In genomic region chr14:70525691-70526090, GRCh38 we compare ENCODE assay signal across 30 cellular contexts.
"Had no signal": no experiment of that assay in that cellular context is flagged by ENCODE, and none has a peak within 500 bp of the region (broad histone marks: within the 10 kb centered on the region; RNA-seq: fewer than 3 reads in every experiment).

No MANE protein-coding gene starts in this region.

- H3K36me3 ChIP-seq: breast epithelium, MG63 had no signal

- H3K4me3 ChIP-seq: breast epithelium, MG63 had no signal

- H3K4me3 Mint-ChIP-seq: activated CD8-positive, alpha-beta memory T cell treated with anti-CD3 and anti-CD28 coated beads, Interleukin-2, amount 10 ng/mL, durations not matched to agents 7 days and 5 days; activated naive CD4-positive, alpha-beta T cell treated with anti-CD3 and anti-CD28 coated beads, Interleukin-2, amount 50 U/mL, for 24 hours; activated T-cell treated with anti-CD3 and anti-CD28 coated beads, Interleukin-2, amount 50 U/mL, for 24 hours; activated T-helper 1 cell treated with anti-CD3 and anti-CD28 coated beads, Interleukin-12 subunit alpha, Interleukin-12 subunit beta, Interleukin-2, Interleukin-4 antibody, amounts not matched to agents 30 ng/mL and 10 ng/mL and 1 ng/mL, durations not matched to agents 14 hours and 24 hours and 36 hours; T-helper 1 cell treated with Interleukin-12 subunit alpha and Interleukin-12 subunit beta and Interleukin-4 antibody, amounts not matched to agents 30 μg/mL and 1 μg/mL, for 36 hours; WTC11 had no signal

- ATAC-seq: activated CD8-positive, alpha-beta memory T cell treated with anti-CD3 and anti-CD28 coated beads, Interleukin-2, amount 10 ng/mL, durations not matched to agents 7 days and 5 days; Panc1; Right ventricle myocardium inferior; WTC11 had no signal

- H3K4me1 Mint-ChIP-seq: activated CD8-positive, alpha-beta memory T cell treated with anti-CD3 and anti-CD28 coated beads, Interleukin-2, amount 10 ng/mL, durations not matched to agents 7 days and 5 days; activated naive CD4-positive, alpha-beta T cell treated with anti-CD3 and anti-CD28 coated beads, Interleukin-2, amount 50 U/mL, for 24 hours; WTC11 had no signal

- H3K27me3 Mint-ChIP-seq: activated CD8-positive, alpha-beta memory T cell treated with anti-CD3 and anti-CD28 coated beads, Interleukin-2, amount 10 ng/mL, durations not matched to agents 7 days and 5 days; activated naive CD4-positive, alpha-beta T cell treated with anti-CD3 and anti-CD28 coated beads, Interleukin-2, amount 50 U/mL, for 24 hours; activated T-cell treated with anti-CD3 and anti-CD28 coated beads, Interleukin-2, amount 50 U/mL, for 24 hours had no signal

- H3K9me3 ChIP-seq: MG63 had no signal

- H3K27ac Mint-ChIP-seq: activated CD8-positive, alpha-beta memory T cell treated with anti-CD3 and anti-CD28 coated beads, Interleukin-2, amount 10 ng/mL, durations not matched to agents 7 days and 5 days; activated naive CD4-positive, alpha-beta T cell treated with anti-CD3 and anti-CD28 coated beads, Interleukin-2, amount 50 U/mL, for 24 hours; activated T-cell treated with anti-CD3 and anti-CD28 coated beads, Interleukin-2, amount 50 U/mL, for 24 hours; activated T-helper 1 cell treated with anti-CD3 and anti-CD28 coated beads, Interleukin-12 subunit alpha, Interleukin-12 subunit beta, Interleukin-2, Interleukin-4 antibody, amounts not matched to agents 30 ng/mL and 10 ng/mL and 1 ng/mL, durations not matched to agents 14 hours and 24 hours and 36 hours; T-helper 1 cell treated with Interleukin-12 subunit alpha and Interleukin-12 subunit beta and Interleukin-4 antibody, amounts not matched to agents 30 μg/mL and 1 μg/mL, for 36 hours; WTC11 had no signal

- H3K27ac ChIP-seq: breast epithelium, KMS-11 had no signal

- H3K27me3 ChIP-seq: breast epithelium, MG63 had no signal

- H3K4me1 ChIP-seq: breast epithelium had no signal

- DNase-seq: activated CD4-positive, alpha-beta T cell treated with anti-CD3 and anti-CD28 coated beads for 48 hours; activated CD4-positive, alpha-beta T cell treated with anti-CD3 and anti-CD28 coated beads, Interleukin-2, amount 50 U/mL, for 48 hours; activated CD4-positive, CD25-positive, alpha-beta regulatory T cell treated with anti-CD3 and anti-CD28 coated beads, Interleukin-2, amount 50 U/mL, for 72 hours; activated CD8-positive, alpha-beta memory T cell treated with anti-CD3 and anti-CD28 coated beads, Interleukin-2, amount 10 ng/mL, durations not matched to agents 7 days and 5 days; activated effector memory CD4-positive, alpha-beta T cell treated with Interleukin-2 at 50 U/mL for 16 hours; activated naive CD4-positive, alpha-beta T cell; activated T-cell treated with anti-CD3 and anti-CD28 coated beads, Interleukin-2, amount 50 U/mL, for 24 hours; aorta; caudate nucleus; MG63; MV-4-11; NCI-H1092 treated with DMSO at 0.1 percent for 48 hours; NCI-H1417 treated with DMSO at 0.1 percent for 48 hours; NCI-H1694; NCI-H2029; NCI-H2107; NCI-H2227 treated with DMSO at 0.1 percent for 48 hours; NCI-H526; NCI-H774; NK-92 treated with Interleukin-12 subunit alpha and Interleukin-12 subunit beta, amount 100 ng/mL, for 24 hours; OCI-M1; RPMI8226 had no signal
